23 cellular contexts compared by ENCODE assay signal in the genomic region with DNA sequence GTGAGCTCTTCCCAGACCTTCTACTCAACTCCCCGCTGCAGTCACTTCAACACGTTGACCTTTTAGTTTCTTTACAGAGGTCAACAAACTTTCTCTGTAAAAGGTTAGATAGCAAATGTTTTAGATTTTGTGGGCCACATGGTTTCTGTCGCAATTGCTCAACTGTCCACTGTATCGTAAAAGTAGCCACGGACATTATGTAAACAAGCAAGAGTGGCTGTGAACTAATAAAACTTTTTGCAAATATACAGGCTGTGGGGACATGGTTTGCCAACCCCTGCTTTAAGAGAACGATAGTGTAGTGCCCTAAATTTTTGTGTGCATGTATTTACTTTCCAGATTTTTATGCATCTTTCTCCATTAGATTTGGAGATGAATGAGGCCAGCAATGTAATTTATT.
"Had no signal": no experiment of that assay in that cellular context is flagged by ENCODE, and none has a peak within 500 bp of the region (broad histone marks: within the 10 kb centered on the region; RNA-seq: fewer than 3 reads in every experiment).

No MANE protein-coding gene starts in this region.

- DNase-seq: colonic mucosa; dermis blood vessel endothelial cell; effector memory CD4-positive, alpha-beta T cell; foreskin fibroblast; heart left ventricle; hippocampal formation; left cardiac atrium; left ventricle myocardium superior; natural killer cell; pancreas; stimulated activated CD4-positive, alpha-beta T cell treated with anti-CD3 and anti-CD28 coated beads, Interleukin-2, amount 100 ng/mL, for 24 hours; stimulated activated CD4-positive, alpha-beta T cell treated with anti-CD3 and anti-CD28 coated beads, Interleukin-4, amount 100 ng/mL, for 24 hours; stimulated activated naive CD4-positive, alpha-beta T cell treated with Interleukin-2 at 50 U/mL for 16 hours; stomach; thyroid gland; trophoblast cell had no signal

- H3K4me1 Mint-ChIP-seq: memory B cell; natural killer cell; neural crest cell; stimulated activated effector memory CD8-positive, alpha-beta T cell treated with anti-CD3 and anti-CD28 coated beads, Interleukin-12 subunit alpha, Interleukin-12 subunit beta, amount 100 ng/mL, for 72 hours had no signal

- H3K36me3 Mint-ChIP-seq: memory B cell; natural killer cell; stimulated activated effector memory CD8-positive, alpha-beta T cell treated with anti-CD3 and anti-CD28 coated beads, Interleukin-12 subunit alpha, Interleukin-12 subunit beta, amount 100 ng/mL, for 72 hours had no signal

- H3K9me3 Mint-ChIP-seq: memory B cell; natural killer cell; stimulated activated effector memory CD8-positive, alpha-beta T cell treated with anti-CD3 and anti-CD28 coated beads, Interleukin-12 subunit alpha, Interleukin-12 subunit beta, amount 100 ng/mL, for 72 hours had no signal

- H3K27ac Mint-ChIP-seq: memory B cell; natural killer cell; stimulated activated effector memory CD8-positive, alpha-beta T cell treated with anti-CD3 and anti-CD28 coated beads, Interleukin-12 subunit alpha, Interleukin-12 subunit beta, amount 100 ng/mL, for 72 hours had no signal

- H3K4me3 Mint-ChIP-seq: memory B cell; natural killer cell; neural crest cell; stimulated activated effector memory CD8-positive, alpha-beta T cell treated with anti-CD3 and anti-CD28 coated beads, Interleukin-12 subunit alpha, Interleukin-12 subunit beta, amount 100 ng/mL, for 72 hours had no signal

- ATAC-seq: gastroesophageal sphincter; heart left ventricle; left cardiac atrium; left ventricle myocardium superior; natural killer cell; pancreas; sciatic nerve; stimulated activated effector memory CD8-positive, alpha-beta T cell treated with anti-CD3 and anti-CD28 coated beads, Interleukin-12 subunit alpha, Interleukin-12 subunit beta, amount 100 ng/mL, for 72 hours had no signal

- H3K4me3 ChIP-seq: colonic mucosa, gastroesophageal sphincter, heart left ventricle, lung, pancreas, stomach, thyroid gland, vagina had no signal
